In the genomic region with DNA sequence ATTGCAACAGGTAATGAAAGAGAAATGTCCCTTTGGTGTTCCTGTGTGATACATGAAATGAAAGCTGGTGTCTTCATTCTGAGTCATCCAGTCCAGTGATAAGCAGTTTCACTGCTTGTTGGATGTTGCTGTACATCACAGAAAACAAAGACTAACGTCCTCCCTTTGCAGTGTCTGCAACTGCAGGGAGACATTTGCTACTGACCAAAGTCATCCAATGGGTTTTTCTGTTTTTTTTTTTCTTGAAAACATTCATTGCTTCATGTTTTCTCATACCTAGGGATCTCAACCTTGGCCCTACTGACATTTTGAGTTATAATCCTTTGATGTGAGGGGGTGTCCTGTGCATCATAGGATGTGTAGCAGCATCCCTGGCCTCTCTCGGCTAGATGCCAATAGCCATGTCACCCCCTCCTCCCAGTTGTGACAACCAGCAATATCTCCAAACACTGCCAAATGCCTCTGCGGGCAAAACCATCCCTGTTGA, we compare ENCODE assay signal across 10 cellular contexts.
A peak's percentile ranks its signal among the peaks of the same experiment; 100 is the strongest.
DNase-seq lines count a peak whose midpoint lies in the region; ATAC-seq and FAIRE-seq lines count a peak whose summit lies in the region.
"Had no signal": no experiment of that assay in that cellular context is flagged by ENCODE, and none has a peak within 500 bp of the region (broad histone marks: within the 10 kb centered on the region; RNA-seq: fewer than 3 reads in every experiment).

No MANE protein-coding gene starts in this region.

- in situ Hi-C loops in Caki2 (cut with HindIII; ENCODE audit: low pct_unique_long_range_greater_than_20kb, low sequenced_read_pairs): no loop called here

- DNase-seq in Caki2 (ENCODE audit: low read depth) (peak; percentile 22), GM19240 (ENCODE audit: insufficient read length, low spot score) (peak; percentile 16), RCC 7860 (ENCODE audit: low spot score) (peak; percentile 52), caudate nucleus (lab: John Stamatoyannopoulos, UW) (no peak), RPMI8226 (no peak), ecto neural progenitor cell (ENCODE audit: low spot score) (no peak), left colon (no peak)
- DNase-seq: foreskin melanocyte had no signal

- intact Hi-C loops in left colon (cut with DNase I, micrococcal nuclease): no loop called here

- ATAC-seq in HG02943 (IDR thresholded peaks at IDR 0.05; ENCODE audit: low read depth, unreplicated experiment) (peak; percentile 91), left colon (no peak)

- FAIRE-seq in RCC 7860 (lab: Jason Lieb, UNC): peak; percentile 17

- no peak overlapping the region for H3K27ac ChIP-seq in caudate nucleus (ENCODE audit: low read depth, low read length)
- H3K27ac ChIP-seq: C4-2B had no signal

Comparison
In these comparisons a context has a peak if more than half of its experiments do, and no peak if none do; other contexts are left out.
1. DNase-seq: peak in Caki2 (single experiment), GM19240 (single experiment) and RCC 7860 (single experiment); none in caudate nucleus (0 of 61), RPMI8226 (single experiment), ecto neural progenitor cell (single experiment) and left colon (0 of 2).